In the genomic region with DNA sequence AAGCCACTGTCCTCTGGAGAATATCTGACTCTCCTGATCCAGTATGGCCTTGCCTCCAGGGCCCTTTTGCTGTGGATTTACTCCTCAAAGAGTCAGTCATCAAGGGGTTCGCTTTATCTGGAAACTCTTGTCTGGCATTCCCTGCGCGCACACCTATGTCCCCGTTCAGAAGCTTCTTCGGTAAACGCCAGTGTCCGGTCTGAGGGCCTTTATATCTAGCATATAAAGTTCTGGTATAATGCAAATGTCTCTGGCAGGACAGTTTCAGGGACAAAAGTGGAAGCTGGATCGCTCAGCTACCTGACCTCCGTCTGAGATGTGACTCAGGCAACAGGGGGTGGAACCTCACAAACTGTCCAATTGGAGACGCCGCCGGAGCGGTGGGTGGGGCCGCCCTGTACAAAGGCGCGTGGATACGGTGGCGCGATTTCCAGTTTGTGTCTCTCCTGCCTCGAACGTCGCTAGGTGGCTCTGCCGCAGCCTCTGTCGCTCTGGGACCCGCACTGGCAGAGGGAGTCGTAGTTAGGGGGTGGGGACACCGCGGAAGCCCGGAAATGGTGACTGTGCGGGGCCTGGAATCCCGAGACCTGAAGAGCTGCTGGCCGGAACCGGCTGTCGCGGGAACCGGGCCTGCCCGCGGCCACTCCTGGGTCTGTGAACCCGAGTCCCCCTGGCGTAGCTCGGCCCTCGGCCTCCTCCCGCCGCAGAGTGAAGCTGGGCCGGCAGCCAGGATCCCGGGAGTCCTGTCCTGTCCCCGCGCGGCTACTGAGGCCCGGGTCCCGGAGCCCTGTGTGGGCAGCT, we compare ENCODE assay signal across 8 cellular contexts. TPM values are rescaled to one million over a fixed set of nuclear protein-coding genes. Genes with fewer than 3 reads are reported as not detected.
DNase-seq lines count a peak whose midpoint lies in the region; ATAC-seq, FAIRE-seq and TF ChIP-seq lines count a peak whose summit lies in the region.

No MANE protein-coding gene starts in this region.

- H3K4me3 ChIP-seq in upper lobe of left lung, result peak overlapping the region; percentile 23 to 66 (median 52)

- POLR2A ChIA-PET in T-cell (lab: Charles Lee), result no interaction called here

- no peaks in the 10 kb centered on the region for H3K36me3 Mint-ChIP-seq in T-cell

- H3K27me3 Mint-ChIP-seq in T-cell, result no peaks in the 10 kb centered on the region

- TF ChIP-seq EP300 in upper lobe of left lung (IDR thresholded peaks at IDR 0.05), result peak in 1 of 4 donors; percentile 5

- H3K4me1 Mint-ChIP-seq in T-cell, result peaks cover 16 to 20% (median 18%) of the 10 kb centered on the region in 3 donors

- FAIRE-seq in D721Med (lab: Jason Lieb, UNC), result no peak

- TF ChIP-seq CTCF in D721Med (IDR thresholded peaks at IDR 0.05; ENCODE audit: insufficient read depth, missing control alignments), result peak; percentile 47
- TF ChIP-seq CTCF in upper lobe of left lung (IDR thresholded peaks at IDR 0.05), result peak in 5 of 6 experiments; percentile 19 to 61 (median 46)

- H3K4me1 ChIP-seq in upper lobe of left lung, result peaks cover 0 to 12% (median 5%) of the 10 kb centered on the region in 4 donors

- peak in 3 of 4 donors; percentile 72 to 74 (median 72) for TF ChIP-seq POLR2A in upper lobe of left lung (IDR thresholded peaks at IDR 0.05)

- no peaks in the 10 kb centered on the region for H3K27me3 ChIP-seq in upper lobe of left lung

- CTCF ChIA-PET in T-cell (lab: Charles Lee), result interaction anchor here (0.5 to 1.1 kb wide), 4 partner anchors 70 to 1764 kb away, joined by 3 to 5 read pairs (median 4); no protein-coding TSS in a partner anchor

- no peaks in the 10 kb centered on the region for H3K36me3 ChIP-seq in upper lobe of left lung

- DNase-seq in D721Med (ENCODE audit: insufficient read length, low spot score) (peak; percentile 73), NCI-H1092 (lab: John Stamatoyannopoulos, UW) (peak; percentile 90), T-cell (peak; percentile 84 to 94 (median 90)), amygdala (lab: John Stamatoyannopoulos, UW) (peak; percentile 32 to 97 (median 92)), left ventricle myocardium superior (peak; percentile 96), posterior vena cava (ENCODE audit: low spot score) (peak; percentile 97), upper lobe of left lung (peak; percentile 97)

- ATAC-seq in GM21786 (IDR thresholded peaks at IDR 0.05; ENCODE audit: unreplicated experiment) (peak; percentile 97), T-cell (replicated peaks in 1 of 4) (peak; percentile 98 to 100 (median 99)), left ventricle myocardium superior (peak; percentile 100), upper lobe of left lung (ENCODE audit: low FRiP score in 2 of 2) (peak; percentile 100)

- H3K27ac Mint-ChIP-seq in T-cell, result peak overlapping the region; percentile 87 to 91

- H3K27ac ChIP-seq in upper lobe of left lung, result peak overlapping the region; percentile 79 to 95 (median 88)

- intact Hi-C loops in left ventricle myocardium superior (cut with micrococcal nuclease), result no loop called here
- intact Hi-C loops in posterior vena cava (cut with DNase I), result no loop called here

- WGBS in upper lobe of left lung, 2 donors, result 0 to 3% methylated on average over 11 to 51 of the region's 51 CpGs

- no peaks in the 10 kb centered on the region for H3K9me3 Mint-ChIP-seq in T-cell

- no peaks in the 10 kb centered on the region for H3K9me3 ChIP-seq in upper lobe of left lung

- peak overlapping the region; percentile 82 to 88 (median 87) for H3K4me3 Mint-ChIP-seq in T-cell

RNA-seq across cellular contexts. Expression of gene ZNF709, which starts 10.6 kb away (rescaled TPM):
- total RNA-seq in T-cell (1 to 10 TPM; 2.4 to 5.3 (median 5.1) TPM), left ventricle myocardium superior (1.6 TPM), posterior vena cava (1 to 10 TPM; 2.9 to 3.0 TPM), upper lobe of left lung (10 to 100 TPM in 1 of 6 donors, 1 to 10 TPM in 5; 1.9 to 11.2 (median 2.5) TPM)

RNA-seq across cellular contexts. Expression of gene ZNF443, which starts 54.4 kb away (rescaled TPM):
- total RNA-seq in T-cell (1 to 10 TPM; 3.9 to 6.2 (median 4.5) TPM), left ventricle myocardium superior (2.3 TPM), posterior vena cava (1 to 10 TPM; 2.8 to 4.6 TPM), upper lobe of left lung (1 to 10 TPM; 2.7 to 9.4 (median 4.2) TPM)

RNA-seq across cellular contexts. Expression of gene ZNF564, which starts 56.1 kb away (rescaled TPM):
- total RNA-seq in T-cell, result 10 to 100 TPM; 14.2 to 21.8 (median 20.8) TPM
- 9.6 TPM for total RNA-seq in left ventricle myocardium superior
- 10 to 100 TPM; 11.8 to 12.6 TPM for total RNA-seq in posterior vena cava
- total RNA-seq in upper lobe of left lung, result 10 to 100 TPM in 4 of 6 donors, 1 to 10 TPM in 2; 5.0 to 28.3 (median 12.2) TPM

Comparison
In these comparisons a context has a peak if more than half of its experiments do, and no peak if none do; other contexts are left out.
1. Peak in every context shown above with its lines: DNase-seq, ATAC-seq, H3K4me3 ChIP-seq and H3K27ac ChIP-seq.